Comparison of ENCODE assay signal across 12 cellular contexts in genomic region chrX:74458738-74459137, GRCh38. TPM values are rescaled to one million over a fixed set of nuclear protein-coding genes. Genes with fewer than 3 reads are reported as not detected.
DNase-seq lines count a peak whose midpoint lies in the region; FAIRE-seq and TF ChIP-seq lines count a peak whose summit lies in the region.
"Had no signal": no experiment of that assay in that cellular context is flagged by ENCODE, and none has a peak within 500 bp of the region (broad histone marks: within the 10 kb centered on the region; RNA-seq: fewer than 3 reads in every experiment).

No MANE protein-coding gene starts in this region.

- no peaks in the 10 kb centered on the region for H3K27me3 Mint-ChIP-seq in activated T-helper 2 cell treated with anti-CD3 and anti-CD28 coated beads, Interferon-gamma antibody, Interleukin-2, Interleukin-4, amounts not matched to agents 10 μg/mL and 5 μg/mL and 100 μg/mL, durations not matched to agents 14 hours and 24 hours and 36 hours (ENCODE audit: low read depth)

- dilution Hi-C loops in keratinocyte (cut with MboI; ENCODE audit: extremely low pct_ligation_motif_present, low sequenced_read_pairs), result no loop called here

- no peak overlapping the region for H3K4me3 Mint-ChIP-seq in activated T-helper 2 cell treated with anti-CD3 and anti-CD28 coated beads, Interferon-gamma antibody, Interleukin-2, Interleukin-4, amounts not matched to agents 10 μg/mL and 5 μg/mL and 100 μg/mL, durations not matched to agents 14 hours and 24 hours and 36 hours (ENCODE audit: low read depth)

- TF ChIP-seq RAD21 in Ishikawa (IDR thresholded peaks at IDR 0.05; ENCODE audit: low read depth), result peak; percentile 55

- H3K4me3 ChIP-seq in astrocyte of the cerebellum (ENCODE audit: low read depth, low read length) (no peak overlapping the region), keratinocyte (ENCODE audit: control insufficient read depth in 2 of 3, extremely low read depth in 1 of 3, insufficient read depth in 2 of 3, low read depth in 1 of 3, low read length in 3 of 3) (no peak overlapping the region)
- H3K4me3 ChIP-seq: esophagus squamous epithelium, lower lobe of right lung had no signal

- DNase-seq in AG20443 (ENCODE audit: low spot score), result peak; percentile 38
- DNase-seq in astrocyte of the cerebellum (ENCODE audit: low read depth), result peak; percentile 69
- peak; percentile 11 for DNase-seq in keratinocyte (ENCODE audit: low read depth, low spot score)
- DNase-seq in retina, result no peak
- no peak for DNase-seq in AG08396 (ENCODE audit: low spot score)
- DNase-seq in activated T-helper 2 cell treated with anti-CD3 and anti-CD28 coated beads, Interferon-gamma antibody, Interleukin-2, Interleukin-4, amounts not matched to agents 10 μg/mL and 5 μg/mL and 100 μg/mL, durations not matched to agents 14 hours and 24 hours and 36 hours (ENCODE audit: low spot score), result no peak
- no peak for DNase-seq in activated CD8-positive, alpha-beta memory T cell treated with anti-CD3 and anti-CD28 coated beads, Interleukin-2, amount 50 U/mL, for 4 hours
- DNase-seq: amygdala, esophagus squamous epithelium, lower lobe of right lung, right cardiac atrium had no signal

- H3K36me3 Mint-ChIP-seq in activated T-helper 2 cell treated with anti-CD3 and anti-CD28 coated beads, Interferon-gamma antibody, Interleukin-2, Interleukin-4, amounts not matched to agents 10 μg/mL and 5 μg/mL and 100 μg/mL, durations not matched to agents 14 hours and 24 hours and 36 hours (ENCODE audit: low read depth), result no peaks in the 10 kb centered on the region

- H3K4me1 Mint-ChIP-seq in activated T-helper 2 cell treated with anti-CD3 and anti-CD28 coated beads, Interferon-gamma antibody, Interleukin-2, Interleukin-4, amounts not matched to agents 10 μg/mL and 5 μg/mL and 100 μg/mL, durations not matched to agents 14 hours and 24 hours and 36 hours (ENCODE audit: low read depth), result no peaks in the 10 kb centered on the region

- H3K9me3 Mint-ChIP-seq in activated T-helper 2 cell treated with anti-CD3 and anti-CD28 coated beads, Interferon-gamma antibody, Interleukin-2, Interleukin-4, amounts not matched to agents 10 μg/mL and 5 μg/mL and 100 μg/mL, durations not matched to agents 14 hours and 24 hours and 36 hours, result no peaks in the 10 kb centered on the region

- H3K27ac Mint-ChIP-seq in activated T-helper 2 cell treated with anti-CD3 and anti-CD28 coated beads, Interferon-gamma antibody, Interleukin-2, Interleukin-4, amounts not matched to agents 10 μg/mL and 5 μg/mL and 100 μg/mL, durations not matched to agents 14 hours and 24 hours and 36 hours, result no peak overlapping the region

- H3K4me2 ChIP-seq in keratinocyte (ENCODE audit: control insufficient read depth, extremely low read depth, insufficient read depth, low read depth, low read length), result peak overlapping the region; percentile 23

- no peak for TF ChIP-seq CTCF in astrocyte of the cerebellum (IDR thresholded peaks at IDR 0.05; ENCODE audit: low read depth, low read length, missing control alignments)
- peak in 1 of 3 experiments; percentile 25 for TF ChIP-seq CTCF in keratinocyte (optimal IDR thresholded peaks at IDR 0.05 in 1 of 3, IDR thresholded peaks at IDR 0.05 in 1 of 3, conservative IDR thresholded peaks at IDR 0.05 in 1 of 3; ENCODE audit: extremely low read depth in 1 of 3, insufficient read depth in 2 of 3, low read length in 3 of 3)

- no peak for FAIRE-seq in keratinocyte (lab: Jason Lieb, UNC)

- H3K27me3 ChIP-seq in keratinocyte (ENCODE audit: control insufficient read depth, extremely low read depth, insufficient read depth, low read length), result no peaks in the 10 kb centered on the region
- H3K27me3 ChIP-seq: esophagus squamous epithelium had no signal

- in situ Hi-C loops in astrocyte of the cerebellum (cut with HindIII; ENCODE audit: low sequenced_read_pairs), result no loop called here

- H2AFZ ChIP-seq in keratinocyte (ENCODE audit: control insufficient read depth, low read length), result no peak overlapping the region

- H3K9me1 ChIP-seq in keratinocyte (ENCODE audit: control insufficient read depth, extremely low read depth, insufficient read depth, low read length), result no peaks in the 10 kb centered on the region

- no peaks in the 10 kb centered on the region for H3K79me2 ChIP-seq in keratinocyte (ENCODE audit: control insufficient read depth, insufficient read depth, low read length)

- peaks cover 8% of the 10 kb centered on the region for H3K4me1 ChIP-seq in keratinocyte (ENCODE audit: control insufficient read depth, extremely low read depth, insufficient read depth, low read length)
- H3K4me1 ChIP-seq: lower lobe of right lung had no signal

- no peaks in the 10 kb centered on the region for H3K36me3 ChIP-seq in keratinocyte (ENCODE audit: control insufficient read depth in 2 of 2, extremely low read depth in 1 of 2, insufficient read depth in 2 of 2, low read length in 2 of 2)
- H3K36me3 ChIP-seq: esophagus squamous epithelium, lower lobe of right lung had no signal

- no peaks in the 10 kb centered on the region for H4K20me1 ChIP-seq in keratinocyte (ENCODE audit: control insufficient read depth, extremely low read depth, insufficient read depth, low read length)

- H3K27ac ChIP-seq in keratinocyte (ENCODE audit: control insufficient read depth, insufficient read depth, low read length), result no peak overlapping the region
- H3K27ac ChIP-seq: esophagus squamous epithelium, lower lobe of right lung had no signal

- intact Hi-C loops in activated T-helper 2 cell treated with anti-CD3 and anti-CD28 coated beads, Interferon-gamma antibody, Interleukin-2, Interleukin-4, amounts not matched to agents 10 μg/mL and 5 μg/mL and 100 μg/mL, durations not matched to agents 14 hours and 24 hours and 36 hours (cut with micrococcal nuclease), result loop anchor here (5.0 kb wide), 1 partner anchor 76 kb away; no protein-coding TSS in a partner anchor

- TF ChIP-seq EP300 in Ishikawa (IDR thresholded peaks at IDR 0.05; ENCODE audit: borderline replicate concordance), result no peak

- no peak overlapping the region for H3K9ac ChIP-seq in keratinocyte (ENCODE audit: control insufficient read depth, extremely low read depth, insufficient read depth, low read length)

- no peaks in the 10 kb centered on the region for H3K9me3 ChIP-seq in keratinocyte (ENCODE audit: control insufficient read depth, low read depth, low read length)
- H3K9me3 ChIP-seq: esophagus squamous epithelium, lower lobe of right lung had no signal

TF ChIP-seq in Ishikawa, 13 proteins besides CTCF, POLR2A, EP300 and RAD21:
- TF ChIP-seq TEAD4 (IDR thresholded peaks at IDR 0.05), result no peak
- TF ChIP-seq REST (IDR thresholded peaks at IDR 0.05; ENCODE audit: low read depth), result no peak
- TF ChIP-seq FOXM1 (IDR thresholded peaks at IDR 0.05; ENCODE audit: borderline replicate concordance, low read depth), result no peak
- no peak for TF ChIP-seq EGR1 (IDR thresholded peaks at IDR 0.05)
- TF ChIP-seq TCF12 (IDR thresholded peaks at IDR 0.05; ENCODE audit: low read depth), result no peak
- TF ChIP-seq YY1 (IDR thresholded peaks at IDR 0.05; ENCODE audit: low read depth), result no peak
TF ChIP-seq in Ishikawa: peak in this region for 0.

RNA-seq across cellular contexts. Expression of gene SLC16A2, which starts 37.4 kb away (rescaled TPM):
- 38.4 to 50.7 TPM (median 44.5 TPM) in 3 replicates for polyA plus RNA-seq in keratinocyte
- 2.6 TPM for polyA plus RNA-seq in keratinocyte (2011; ENCODE audit: low read depth)
- 37.8 and 48.9 TPM in 2 replicates for polyA plus RNA-seq in keratinocyte (2011; cell fraction: cytosol; rRNA removed)
- 101 and 109 TPM in 2 replicates for polyA plus RNA-seq in keratinocyte (2011; cell fraction: nucleus; rRNA removed)
- 15.5 and 31.5 TPM in 2 replicates for polyA plus RNA-seq in keratinocyte (2012; ENCODE audit: low replicate concordance)
- 62.7 to 90.5 TPM (median 64.4 TPM) in 3 replicates for polyA minus RNA-seq in keratinocyte
- 54.5 TPM for polyA minus RNA-seq in keratinocyte (2011; cell fraction: cytosol; rRNA and poly(A)+ RNA removed)
- polyA minus RNA-seq in keratinocyte (2011; cell fraction: nucleus; rRNA and poly(A)+ RNA removed), result 84.2 and 102 TPM in 2 replicates
- total RNA-seq in activated T-helper 2 cell treated with anti-CD3 and anti-CD28 coated beads, Interferon-gamma antibody, Interleukin-2, Interleukin-4, amounts not matched to agents 10 μg/mL and 5 μg/mL and 100 μg/mL, durations not matched to agents 14 hours and 24 hours and 36 hours, result 1.1 and 1.5 TPM in 2 replicates

Comparison
In these comparisons a context has a peak if more than half of its experiments do, and no peak if none do; other contexts are left out.
1. DNase-seq: peak in AG20443 (single experiment), astrocyte of the cerebellum (single experiment) and keratinocyte (single experiment); none in retina (single experiment), AG08396 (single experiment), activated T-helper 2 cell treated with anti-CD3 and anti-CD28 coated beads, Interferon-gamma antibody, Interleukin-2, Interleukin-4, amounts not matched to agents 10 μg/mL and 5 μg/mL and 100 μg/mL, durations not matched to agents 14 hours and 24 hours and 36 hours (single experiment) and activated CD8-positive, alpha-beta memory T cell treated with anti-CD3 and anti-CD28 coated beads, Interleukin-2, amount 50 U/mL, for 4 hours (single experiment).